ENCODE assay signal across 1 cellular context in the genomic region with DNA sequence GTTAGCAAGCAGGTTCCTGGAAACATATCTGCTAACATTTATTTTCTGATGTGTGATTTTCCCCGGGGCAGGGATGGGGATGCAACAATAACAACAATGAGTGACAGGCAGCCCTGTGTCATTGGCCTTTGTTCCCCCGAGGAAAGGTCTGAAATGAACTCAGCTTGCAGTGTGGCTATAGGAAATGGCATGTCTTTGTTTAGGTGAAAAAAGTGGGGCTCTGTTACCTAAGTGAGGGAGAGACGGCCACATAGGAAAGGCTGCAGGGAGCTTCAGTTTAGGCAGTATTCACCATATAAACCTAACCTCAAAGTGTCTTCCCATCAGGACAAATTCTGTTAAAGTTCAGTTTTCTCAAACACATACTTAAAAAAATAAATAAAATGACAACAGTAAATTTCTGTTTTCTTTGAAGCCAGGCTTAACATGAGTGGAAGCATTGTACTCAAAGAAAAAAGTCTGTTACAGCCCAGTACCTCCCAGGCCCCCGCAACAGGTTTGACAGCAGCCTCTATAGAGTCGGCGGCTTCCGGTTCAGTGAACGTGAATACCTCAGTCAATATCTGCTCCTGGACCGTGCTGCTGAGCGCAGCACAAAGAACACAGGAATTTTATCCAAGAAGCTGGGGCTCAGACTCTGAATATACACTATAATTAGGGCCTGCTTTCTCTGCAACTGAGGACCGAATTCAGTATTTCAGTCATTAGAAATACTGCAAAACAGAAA.
TF ChIP-seq lines count a peak whose summit lies in the region.

No MANE protein-coding gene starts in this region.

TF ChIP-seq in H1, 55 proteins besides CTCF, POLR2A, EP300 and RAD21:
- TF ChIP-seq GABPA (IDR thresholded peaks at IDR 0.05; ENCODE audit: borderline replicate concordance, insufficient read depth, low read length) = no peak
- TF ChIP-seq CBX5 (IDR thresholded peaks at IDR 0.05; ENCODE audit: low read depth, low read length) = no peak
- TF ChIP-seq SIRT6 (IDR thresholded peaks at IDR 0.05; ENCODE audit: low read length) = no peak
- TF ChIP-seq TCF12 (IDR thresholded peaks at IDR 0.05; ENCODE audit: low read depth, low read length) = no peak
- TF ChIP-seq JUND (IDR thresholded peaks at IDR 0.05; ENCODE audit: low read length) = no peak
- no peak for TF ChIP-seq KDM5A (IDR thresholded peaks at IDR 0.05; ENCODE audit: low read length)
- TF ChIP-seq, protein P1, sequence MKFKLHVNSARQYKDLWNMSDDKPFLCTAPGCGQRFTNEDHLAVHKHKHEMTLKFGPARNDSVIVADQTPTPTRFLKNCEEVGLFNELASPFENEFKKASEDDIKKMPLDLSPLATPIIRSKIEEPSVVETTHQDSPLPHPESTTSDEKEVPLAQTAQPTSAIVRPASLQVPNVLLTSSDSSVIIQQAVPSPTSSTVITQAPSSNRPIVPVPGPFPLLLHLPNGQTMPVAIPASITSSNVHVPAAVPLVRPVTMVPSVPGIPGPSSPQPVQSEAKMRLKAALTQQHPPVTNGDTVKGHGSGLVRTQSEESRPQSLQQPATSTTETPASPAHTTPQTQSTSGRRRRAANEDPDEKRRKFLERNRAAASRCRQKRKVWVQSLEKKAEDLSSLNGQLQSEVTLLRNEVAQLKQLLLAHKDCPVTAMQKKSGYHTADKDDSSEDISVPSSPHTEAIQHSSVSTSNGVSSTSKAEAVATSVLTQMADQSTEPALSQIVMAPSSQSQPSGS (IDR thresholded peaks at IDR 0.05; ENCODE audit: low read length) = no peak
- TF ChIP-seq SIX5 (IDR thresholded peaks at IDR 0.05; ENCODE audit: low read depth, low read length) = no peak
